In genomic region chr19:1606138-1606651, GRCh38 we compare ENCODE assay signal across 1 cellular context.
TF ChIP-seq lines count a peak whose summit lies in the region.

No MANE protein-coding gene starts in this region.

TF ChIP-seq in SK-N-SH, 30 proteins besides CTCF, POLR2A, EP300 and RAD21 (continued from another document):
- TF ChIP-seq USF1 (IDR thresholded peaks at IDR 0.05; ENCODE audit: borderline replicate concordance, low read depth): no peak
